28 cellular contexts compared by ENCODE assay signal in the genomic region with DNA sequence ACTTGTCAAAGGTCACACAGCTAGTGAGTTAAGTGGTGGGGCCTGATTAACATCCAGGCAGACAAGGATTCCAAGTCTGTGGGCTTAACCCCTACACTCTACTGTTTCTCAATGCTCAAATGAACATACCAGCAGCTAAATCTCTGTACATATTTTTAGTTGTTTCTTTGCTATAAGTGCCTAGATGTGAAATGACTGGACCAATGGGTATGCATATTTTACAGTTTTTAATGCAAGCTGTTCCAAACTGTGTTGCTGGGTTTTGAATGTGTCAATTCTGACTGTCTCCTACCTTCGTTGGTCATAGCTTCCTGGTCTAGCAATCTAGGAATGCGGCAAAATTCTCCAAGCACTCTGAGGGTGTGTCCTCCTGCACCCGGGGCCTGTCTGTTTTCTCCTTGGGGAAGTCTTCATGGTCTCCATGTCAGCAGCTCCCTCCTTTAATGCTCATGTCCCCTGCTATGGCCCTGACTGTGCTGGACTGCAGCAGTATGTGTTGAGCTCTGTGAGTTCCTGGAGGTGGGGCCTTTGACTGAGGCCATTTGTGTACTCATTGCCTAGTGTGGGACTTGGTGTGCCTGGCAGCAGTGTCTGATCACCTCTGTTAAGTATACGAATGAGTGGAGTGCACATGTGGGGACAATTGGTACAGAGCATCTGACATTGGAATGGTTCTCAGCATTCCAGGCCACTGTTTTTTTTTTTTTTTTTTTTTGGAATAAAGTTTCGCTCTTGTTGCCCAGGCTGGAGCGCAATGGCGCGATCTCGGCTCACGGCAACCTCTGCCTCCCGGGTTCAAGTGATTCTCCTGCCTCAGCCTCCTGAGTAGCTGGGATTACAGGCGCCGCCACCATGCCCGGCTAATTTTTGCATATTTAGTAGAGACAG.
DNase-seq lines count a peak whose midpoint lies in the region; ATAC-seq, FAIRE-seq and TF ChIP-seq lines count a peak whose summit lies in the region.
"Had no signal": no experiment of that assay in that cellular context is flagged by ENCODE, and none has a peak within 500 bp of the region (broad histone marks: within the 10 kb centered on the region; RNA-seq: fewer than 3 reads in every experiment).

No MANE protein-coding gene starts in this region.

- peak overlapping the region; percentile 54 for H3K4me2 ChIP-seq in HepG2 (ENCODE audit: low read depth, low read length)
- no peak overlapping the region for H3K4me2 ChIP-seq in trophoblast cell (ENCODE audit: low read length)

- H3K9ac ChIP-seq in HepG2 (ENCODE audit: insufficient read depth, low read depth, low read length) (peak overlapping the region; percentile 10; the same call in 1 of the 2 replicates), trophoblast cell (ENCODE audit: low read length) (no peak overlapping the region)

- no peaks in the 10 kb centered on the region for H3K27me3 ChIP-seq in HepG2 (ENCODE audit: control insufficient read depth in 1 of 2, insufficient read depth in 2 of 2, low read length in 2 of 2)
- H3K27me3 ChIP-seq in right lobe of liver = no peaks in the 10 kb centered on the region
- no peaks in the 10 kb centered on the region for H3K27me3 ChIP-seq in trophoblast cell (ENCODE audit: insufficient read depth, low read length)
- H3K27me3 ChIP-seq: BE2C, MG63, SJSA1 had no signal

- H3K4me3 ChIP-seq in HepG2 (replicated peaks in 1 of 3; ENCODE audit: insufficient read depth in 1 of 3, low read depth in 2 of 3, low read length in 3 of 3) (no peak overlapping the region), right lobe of liver (no peak overlapping the region), trophoblast cell (ENCODE audit: low read depth, low read length) (no peak overlapping the region)
- H3K4me3 ChIP-seq: MG63, SJSA1 had no signal

- peak overlapping the region; percentile 30 for H4K91ac ChIP-seq in trophoblast cell (ENCODE audit: low read depth, low read length)

- H3K27ac ChIP-seq in HepG2 (ENCODE audit: extremely low read length, insufficient read depth, low read length) = peak overlapping the region; percentile 50
- no peak overlapping the region for H3K27ac ChIP-seq in right lobe of liver
- H3K27ac ChIP-seq in trophoblast cell (ENCODE audit: low read depth, low read length) = no peak overlapping the region
- H3K27ac ChIP-seq: 22Rv1, SJSA1 had no signal

- TF ChIP-seq CTCF in HepG2 (CRISPR knock-in tag; IDR thresholded peaks at IDR 0.05) = no peak
- TF ChIP-seq CTCF in right lobe of liver (IDR thresholded peaks at IDR 0.05) = no peak

- H3K14ac ChIP-seq in trophoblast cell (ENCODE audit: low read length) = no peak overlapping the region

- no peaks in the 10 kb centered on the region for H3K79me2 ChIP-seq in HepG2 (ENCODE audit: insufficient read depth, low read length)
- H3K79me2 ChIP-seq in trophoblast cell (ENCODE audit: control insufficient read depth, insufficient read depth, low read length, poor library complexity) = no peaks in the 10 kb centered on the region

- H3K23ac ChIP-seq in trophoblast cell (ENCODE audit: low read length) = no peak overlapping the region

- peaks cover 4% of the 10 kb centered on the region for H3K79me1 ChIP-seq in trophoblast cell (ENCODE audit: low read length)

- 87% methylated on average over 14 of the region's 14 CpGs for WGBS in HepG2 (ENCODE audit: low lambda C conversion rate)
- WGBS in right lobe of liver (ENCODE audit: insufficient coverage, low coverage, low lambda C conversion rate, missing lambda C conversion rate) = 85% methylated on average over 10 of the region's 14 CpGs
- WGBS in trophoblast cell (ENCODE audit: extremely low coverage, insufficient coverage, insufficient read length) = no CpG with 5 or more reads among the region's 14 CpGs

- no peak overlapping the region for H4K12ac ChIP-seq in trophoblast cell (ENCODE audit: low read depth, low read length)

- TF ChIP-seq RAD21 in HepG2 (CRISPR knock-in tag; IDR thresholded peaks at IDR 0.05) = no peak

- FAIRE-seq in HepG2 (lab: Jason Lieb, UNC) = no peak
- FAIRE-seq: GM12892, GM19239 had no signal

- H3K4me1 ChIP-seq in HepG2 (ENCODE audit: insufficient read depth, low read length) (peaks cover 63% of the 10 kb centered on the region), right lobe of liver (no peaks in the 10 kb centered on the region), trophoblast cell (ENCODE audit: control insufficient read depth in 1 of 2, insufficient read depth in 2 of 2, low read length in 2 of 2) (peaks cover 5 to 8% of the 10 kb centered on the region in 2 experiments)
- H3K4me1 ChIP-seq: BE2C, SJSA1 had no signal

- BruUV-seq in HepG2 (replicated peaks; lab: Mats Ljungman, UMichigan) = no TSS peak

- intact Hi-C loops in HepG2 (cut with micrococcal nuclease; ENCODE audit: unreplicated experiment) (no loop called here), right lobe of liver (cut with DNase I) (no loop called here)

- no peak overlapping the region for H2AK5ac ChIP-seq in trophoblast cell (ENCODE audit: low read length)

- H2BK120ac ChIP-seq in trophoblast cell (ENCODE audit: insufficient read depth, low read length, poor library complexity) = peak overlapping the region; percentile 8

- no peak for TF ChIP-seq POLR2A in HepG2 (IDR thresholded peaks at IDR 0.05; ENCODE audit: insufficient read depth in 1 of 2, low read depth in 2 of 2, low read length in 2 of 2)
- TF ChIP-seq POLR2A in right lobe of liver (IDR thresholded peaks at IDR 0.05) = no peak

- H4K8ac ChIP-seq in trophoblast cell (ENCODE audit: low read depth, low read length) = peak overlapping the region; percentile 17

- H3K4me3 Mint-ChIP-seq in naive thymus-derived CD8-positive, alpha-beta T cell = no peak overlapping the region
- H3K4me3 Mint-ChIP-seq: CD14-positive monocyte had no signal

- TF ChIP-seq EP300 in HepG2 (IDR thresholded peaks at IDR 0.05; ENCODE audit: low read depth in 2 of 2, low read length in 2 of 2) (0 out of 4 replicates have a peak, but pooled peaks of 1 of the 2 experiments have one; percentile 12), HepG2 (CRISPR knock-in tag; IDR thresholded peaks at IDR 0.05; ENCODE audit: borderline replicate concordance) (no peak)

- H3K9me3 Mint-ChIP-seq in naive thymus-derived CD8-positive, alpha-beta T cell = no peaks in the 10 kb centered on the region
- H3K9me3 Mint-ChIP-seq: CD14-positive monocyte had no signal

- no peaks in the 10 kb centered on the region for H3K36me3 ChIP-seq in HepG2 (replicated peaks in 1 of 2; ENCODE audit: control insufficient read depth in 1 of 2, insufficient read depth in 2 of 2, low read length in 2 of 2)
- H3K36me3 ChIP-seq in right lobe of liver = no peaks in the 10 kb centered on the region
- no peaks in the 10 kb centered on the region for H3K36me3 ChIP-seq in trophoblast cell (ENCODE audit: control insufficient read depth in 1 of 2, insufficient read depth in 2 of 2, low read length in 2 of 2)
- H3K36me3 ChIP-seq: BE2C, MG63, SJSA1 had no signal

- no peaks in the 10 kb centered on the region for H3K36me3 Mint-ChIP-seq in naive thymus-derived CD8-positive, alpha-beta T cell
- H3K36me3 Mint-ChIP-seq: CD14-positive monocyte had no signal

- no peaks in the 10 kb centered on the region for H4K20me1 ChIP-seq in HepG2 (ENCODE audit: insufficient read depth, low read length)

- no peak overlapping the region for H3K18ac ChIP-seq in trophoblast cell (ENCODE audit: low read length)

- H2BK5ac ChIP-seq in trophoblast cell (ENCODE audit: low read depth, low read length, poor library complexity) = no peak overlapping the region

- peak overlapping the region; percentile 40 for H2AFZ ChIP-seq in HepG2 (ENCODE audit: low read length)
- no peak overlapping the region for H2AFZ ChIP-seq in trophoblast cell (ENCODE audit: insufficient read depth, low read length, poor library complexity)

- in situ Hi-C loops in HepG2 (cut with HindIII; ENCODE audit: extremely low pct_ligation_motif_present, low pct_unique_long_range_greater_than_20kb) = no loop called here

- POLR2A ChIA-PET in HepG2 (lab: Yijun Ruan, JAX) = interaction anchor here (0.8 to 1.0 kb wide), 3 partner anchors 21 to 76 kb away, joined by 3 to 5 read pairs (median 4); no protein-coding TSS in a partner anchor
- POLR2A ChIA-PET in naive thymus-derived CD8-positive, alpha-beta T cell (lab: Charles Lee) = interaction anchor here (0.7 kb wide), 2 partner anchors 9 to 329 kb away, joined by 3 to 6 read pairs; no protein-coding TSS in a partner anchor

- peak overlapping the region; percentile 67 for H2BK12ac ChIP-seq in trophoblast cell (ENCODE audit: low read length)

- no peak overlapping the region for H3K27ac Mint-ChIP-seq in naive thymus-derived CD8-positive, alpha-beta T cell

- no peaks in the 10 kb centered on the region for H3K27me3 Mint-ChIP-seq in naive thymus-derived CD8-positive, alpha-beta T cell

- H3K9me3 ChIP-seq in HepG2 (ENCODE audit: low read length) = no peaks in the 10 kb centered on the region
- no peaks in the 10 kb centered on the region for H3K9me3 ChIP-seq in right lobe of liver
- H3K9me3 ChIP-seq in trophoblast cell (ENCODE audit: insufficient read depth, low read depth, low read length) = no peaks in the 10 kb centered on the region
- H3K9me3 ChIP-seq: BE2C, MG63, SJSA1 had no signal

- H3K4me1 Mint-ChIP-seq in naive thymus-derived CD8-positive, alpha-beta T cell = peaks cover 8 to 20% (median 16%) of the 10 kb centered on the region in 4 donors

- CTCF ChIA-PET in HepG2 (lab: Yijun Ruan, JAX; ENCODE audit: low intra/inter-chr PET ratio, low total read pairs) = no interaction called here

- no peak overlapping the region for H3K4ac ChIP-seq in trophoblast cell (ENCODE audit: low read depth, low read length)

- DNase-seq in HepG2 (ENCODE audit: low spot score) (peak; percentile 65), right lobe of liver (no peak), kidney tubule cell (ENCODE audit: low spot score) (peak; percentile 23), trophoblast cell (peak; percentile 89 to 98), Kasumi-1 (lab: John Stamatoyannopoulos, UW) (no peak)
- no peak for DNase-seq in stimulated activated CD4-positive, alpha-beta T cell treated with anti-CD3 and anti-CD28 coated beads, Interleukin-15, amount 100 ng/mL, for 24 hours
- DNase-seq in naive thymus-derived CD8-positive, alpha-beta T cell = no peak
- DNase-seq: ACHN, BE2C, DMS153, DND-41, H7, KBM-7, MG63, NCI-H1048, NCI-H1417, NCI-H1694, NCI-H2029 treated with DMSO at 0.1 percent for 48 hours, NCI-H446 treated with DMSO at 0.1 percent for 48 hours, NCI-H526 treated with DMSO at 0.1 percent for 48 hours, Right ventricle myocardium superior, RPMI8226 had no signal

- ATAC-seq in HepG2 (peak; percentile 17; the same call in 1 of the 3 replicates), right lobe of liver (no peak), GM21619 (IDR thresholded peaks at IDR 0.05; ENCODE audit: unreplicated experiment) (no peak)
- no peak for ATAC-seq in naive thymus-derived CD8-positive, alpha-beta T cell

Comparison
In these comparisons a context has a peak if more than half of its experiments do, and no peak if none do; other contexts are left out.
1. DNase-seq: peak in HepG2 (single experiment), kidney tubule cell (single experiment) and trophoblast cell (2 of 2); none in right lobe of liver (0 of 3), Kasumi-1 (0 of 2), stimulated activated CD4-positive, alpha-beta T cell treated with anti-CD3 and anti-CD28 coated beads, Interleukin-15, amount 100 ng/mL, for 24 hours (single experiment) and naive thymus-derived CD8-positive, alpha-beta T cell (0 of 10).